ENCODE assay signal across 29 cellular contexts in genomic region chr14:101113835-101114725, GRCh38.
DNase-seq lines count a peak whose midpoint lies in the region; ATAC-seq and TF ChIP-seq lines count a peak whose summit lies in the region.
"Had no signal": no experiment of that assay in that cellular context is flagged by ENCODE, and none has a peak within 500 bp of the region (broad histone marks: within the 10 kb centered on the region; RNA-seq: fewer than 3 reads in every experiment).

No MANE protein-coding gene starts in this region.

- CTCF ChIA-PET in SK-N-SH (lab: Yijun Ruan, JAX) (interaction anchor here (1.4 kb wide), 1 partner anchor 121 kb away, joined by 4 read pairs; no protein-coding TSS in a partner anchor), HEK293 (lab: Yijun Ruan, JAX) (no interaction called here)

- H3K36me3 ChIP-seq in SK-N-SH (replicated peaks in 1 of 2; ENCODE audit: control insufficient read depth in 1 of 2, insufficient read depth in 2 of 2, low read length in 1 of 2): no peaks in the 10 kb centered on the region
- H3K36me3 ChIP-seq in HEK293 (ENCODE audit: control insufficient read depth in 2 of 2, insufficient read depth in 1 of 2, low read length in 2 of 2): no peaks in the 10 kb centered on the region
- H3K36me3 ChIP-seq in sigmoid colon: no peaks in the 10 kb centered on the region
- H3K36me3 ChIP-seq: thyroid gland had no signal

- no peak overlapping the region for H3K27ac Mint-ChIP-seq in progenitor cell of endocrine pancreas
- H3K27ac Mint-ChIP-seq: activated naive CD8-positive, alpha-beta T cell treated with anti-CD3 and anti-CD28 coated beads, Interleukin-2, amount 10 ng/mL, durations not matched to agents 7 days and 5 days; CD8-positive, alpha-beta memory T cell had no signal

- DNase-seq in SK-N-SH (peak; percentile 13), foreskin keratinocyte (no peak), sigmoid colon (peak; percentile 39), progenitor cell of endocrine pancreas (ENCODE audit: low spot score, unreplicated experiment) (no peak)
- DNase-seq: 8988T; activated CD4-positive, alpha-beta T cell treated with anti-CD3 and anti-CD28 coated beads, Interleukin-2, amount 50 U/mL, for 1 hour; activated naive CD8-positive, alpha-beta T cell treated with anti-CD3 and anti-CD28 coated beads, Interleukin-2, amount 10 ng/mL, durations not matched to agents 7 days and 5 days; central memory CD4-positive, alpha-beta T cell; dermis blood vessel endothelial cell; DMS53; GOT3; kidney glomerular epithelial cell; mesenchymal stem cell; naive B cell; NCI-H524 treated with DMSO at 0.1 percent for 48 hours; occipital lobe; retina; stimulated activated CD4-positive, alpha-beta T cell treated with anti-CD3 and anti-CD28 coated beads, Interleukin-12 subunit alpha, Interleukin-12 subunit beta, amount 100 ng/mL, for 4 hours; stimulated activated CD4-positive, alpha-beta T cell treated with anti-CD3 and anti-CD28 coated beads, Interleukin-4, amount 100 ng/mL, for 4 hours; stimulated activated naive CD4-positive, alpha-beta T cell; thyroid gland had no signal

- peaks cover 5% of the 10 kb centered on the region for H3K4me1 Mint-ChIP-seq in progenitor cell of endocrine pancreas (ENCODE audit: low read depth)
- H3K4me1 Mint-ChIP-seq: activated naive CD8-positive, alpha-beta T cell treated with anti-CD3 and anti-CD28 coated beads, Interleukin-2, amount 10 ng/mL, durations not matched to agents 7 days and 5 days had no signal

- no peaks in the 10 kb centered on the region for H3K9me2 ChIP-seq in SK-N-SH

- intact Hi-C loops in sigmoid colon (cut with DNase I): no loop called here

- no peak overlapping the region for H3K9ac ChIP-seq in SK-N-SH
- H3K9ac ChIP-seq: KMS-11 had no signal

- no peak for TF ChIP-seq POLR2A in sigmoid colon (IDR thresholded peaks at IDR 0.05)

- H3F3A ChIP-seq in SK-N-SH (replicated peaks; ENCODE audit: insufficient read depth): no peaks in the 10 kb centered on the region

- H3K4me1 ChIP-seq in SK-N-SH (ENCODE audit: control insufficient read depth in 1 of 2, insufficient read depth in 2 of 2, low read depth in 1 of 2, low read length in 1 of 2) (peaks cover 0 to 36% of the 10 kb centered on the region in 2 experiments; a peak in 1 of 4 replicates), HEK293 (ENCODE audit: control insufficient read depth, insufficient read depth, low read length) (no peaks in the 10 kb centered on the region), foreskin keratinocyte (no peaks in the 10 kb centered on the region), sigmoid colon (no peaks in the 10 kb centered on the region)
- H3K4me1 ChIP-seq: thyroid gland had no signal

- H3K27ac ChIP-seq in SK-N-SH (ENCODE audit: low read depth in 2 of 2, low read length in 1 of 2) (no peak overlapping the region; a peak in 1 of 4 replicates), HEK293 (ENCODE audit: extremely low read depth, low read depth, low read length) (no peak overlapping the region), foreskin keratinocyte (no peak overlapping the region), sigmoid colon (no peak overlapping the region)
- H3K27ac ChIP-seq: KMS-11, SK-N-MC, thyroid gland had no signal

- WGBS in SK-N-SH (ENCODE audit: low lambda C conversion rate): 61% methylated on average over 7 of the region's 16 CpGs
- WGBS in sigmoid colon, 2 donors: 72 to 80% methylated on average over 16 of the region's 16 CpGs

- H3K4me2 ChIP-seq in SK-N-SH: no peak overlapping the region
- H3K4me2 ChIP-seq: KMS-11 had no signal

- no peaks in the 10 kb centered on the region for H3K9me3 ChIP-seq in SK-N-SH
- no peaks in the 10 kb centered on the region for H3K9me3 ChIP-seq in HEK293 (ENCODE audit: control insufficient read depth, insufficient read depth, low read depth, low read length)
- no peaks in the 10 kb centered on the region for H3K9me3 ChIP-seq in sigmoid colon
- H3K9me3 ChIP-seq: thyroid gland had no signal

- no peaks in the 10 kb centered on the region for H3K9me3 Mint-ChIP-seq in progenitor cell of endocrine pancreas (ENCODE audit: low read depth)
- H3K9me3 Mint-ChIP-seq: activated naive CD8-positive, alpha-beta T cell treated with anti-CD3 and anti-CD28 coated beads, Interleukin-2, amount 10 ng/mL, durations not matched to agents 7 days and 5 days; CD8-positive, alpha-beta memory T cell had no signal

- no peak for TF ChIP-seq EP300 in SK-N-SH (IDR thresholded peaks at IDR 0.05; ENCODE audit: borderline replicate concordance in 1 of 2, low read depth in 1 of 2, low read length in 1 of 2)
- TF ChIP-seq EP300 in sigmoid colon (IDR thresholded peaks at IDR 0.05): no peak

- no peak for ATAC-seq in SK-N-SH treated with all-trans-retinoic acid at 6 μM for 48 hours
- ATAC-seq in foreskin keratinocyte: peak; percentile 18
- no peak for ATAC-seq in HG02571 (IDR thresholded peaks at IDR 0.05; ENCODE audit: unreplicated experiment)
- ATAC-seq in HG03045 (IDR thresholded peaks at IDR 0.05; ENCODE audit: unreplicated experiment): no peak
- ATAC-seq: Panc1 had no signal

- no peaks in the 10 kb centered on the region for H3K79me2 ChIP-seq in SK-N-SH (ENCODE audit: insufficient read depth)

- H3K4me3 ChIP-seq in SK-N-SH (ENCODE audit: low read depth in 2 of 2, low read length in 1 of 2) (no peak overlapping the region), HEK293 (ENCODE audit: low read depth, low read length) (no peak overlapping the region), sigmoid colon (no peak overlapping the region)
- H3K4me3 ChIP-seq: SK-N-MC, thyroid gland had no signal

- POLR2A ChIA-PET in SK-N-SH (lab: Yijun Ruan, JAX): no interaction called here
- POLR2A ChIA-PET in HEK293 (lab: Yijun Ruan, JAX): no interaction called here

- H3K27me3 Mint-ChIP-seq in progenitor cell of endocrine pancreas: peaks cover 29% of the 10 kb centered on the region
- H3K27me3 Mint-ChIP-seq: naive B cell had no signal

- no peak for TF ChIP-seq RAD21 in SK-N-SH (IDR thresholded peaks at IDR 0.05; ENCODE audit: low read length)

- no peaks in the 10 kb centered on the region for H4K20me1 ChIP-seq in SK-N-SH (ENCODE audit: insufficient read depth)

- H3K27me3 ChIP-seq in SK-N-SH (ENCODE audit: insufficient read depth): no peaks in the 10 kb centered on the region
- H3K27me3 ChIP-seq in foreskin keratinocyte: peaks cover 4% of the 10 kb centered on the region
- no peaks in the 10 kb centered on the region for H3K27me3 ChIP-seq in sigmoid colon
- H3K27me3 ChIP-seq: thyroid gland had no signal

- no peak overlapping the region for H2AFZ ChIP-seq in SK-N-SH (ENCODE audit: low read depth)

- no peak overlapping the region for H3K4me3 Mint-ChIP-seq in progenitor cell of endocrine pancreas (ENCODE audit: low read depth)
- H3K4me3 Mint-ChIP-seq: activated naive CD8-positive, alpha-beta T cell treated with anti-CD3 and anti-CD28 coated beads, Interleukin-2, amount 10 ng/mL, durations not matched to agents 7 days and 5 days; CD8-positive, alpha-beta memory T cell; naive B cell had no signal

- TF ChIP-seq CTCF in SK-N-SH (IDR thresholded peaks at IDR 0.05) (no peak), HEK293 (tag by site-specific recombination; IDR thresholded peaks at IDR 0.05) (no peak), foreskin keratinocyte (conservative IDR thresholded peaks at IDR 0.05) (no peak), sigmoid colon (IDR thresholded peaks at IDR 0.05) (no peak), progenitor cell of endocrine pancreas (IDR thresholded peaks at IDR 0.05; ENCODE audit: unreplicated experiment) (no peak)

- H3K36me3 Mint-ChIP-seq in progenitor cell of endocrine pancreas (ENCODE audit: insufficient read depth): no peaks in the 10 kb centered on the region
- H3K36me3 Mint-ChIP-seq: activated naive CD8-positive, alpha-beta T cell treated with anti-CD3 and anti-CD28 coated beads, Interleukin-2, amount 10 ng/mL, durations not matched to agents 7 days and 5 days; CD8-positive, alpha-beta memory T cell had no signal

TF ChIP-seq in SK-N-SH, 30 proteins besides CTCF, POLR2A, EP300 and RAD21 (continues in another document):
- no peak for TF ChIP-seq NRF1 (IDR thresholded peaks at IDR 0.05; ENCODE audit: low read depth, low read length)
- TF ChIP-seq RCOR1 (IDR thresholded peaks at IDR 0.05; ENCODE audit: low read length): no peak
- no peak for TF ChIP-seq CHD2 (IDR thresholded peaks at IDR 0.05; ENCODE audit: low read length, partially characterized antibody)
- TF ChIP-seq MEF2A (IDR thresholded peaks at IDR 0.05; ENCODE audit: borderline replicate concordance, low read depth): no peak
- no peak for TF ChIP-seq GATA2 (CRISPR knock-in tag; IDR thresholded peaks at IDR 0.05)
- TF ChIP-seq FOSL2 (IDR thresholded peaks at IDR 0.05; ENCODE audit: borderline replicate concordance, low read depth): no peak

TF ChIP-seq in SK-N-SH treated with all-trans-retinoic acid at 6 μM for 48 hours, 23 proteins besides CTCF, POLR2A, EP300 and RAD21 (continues in another document):
- TF ChIP-seq TOX (CRISPR knock-in tag; IDR thresholded peaks at IDR 0.05; ENCODE audit: borderline replicate concordance) (no peak), PPARA (CRISPR knock-in tag; IDR thresholded peaks at IDR 0.05; ENCODE audit: borderline replicate concordance) (no peak), ESRRG (CRISPR knock-in tag; IDR thresholded peaks at IDR 0.05) (no peak), ZFP30 (CRISPR knock-in tag; IDR thresholded peaks at IDR 0.05) (no peak), ZFP3 (CRISPR knock-in tag; IDR thresholded peaks at IDR 0.05) (no peak)

TF ChIP-seq in HEK293, 187 proteins besides CTCF, POLR2A, EP300 and RAD21:
- TF ChIP-seq GLIS1 (tag by site-specific recombination; IDR thresholded peaks at IDR 0.05) (peak; percentile 56), ZNF830 (tag by site-specific recombination; IDR thresholded peaks at IDR 0.05; ENCODE audit: low read depth) (no peak)

Comparison
In these comparisons a context has a peak if more than half of its experiments do, and no peak if none do; other contexts are left out.
1. DNase-seq: peak in SK-N-SH (single experiment) and sigmoid colon (single experiment); none in foreskin keratinocyte (0 of 2) and progenitor cell of endocrine pancreas (single experiment).